19 cellular contexts compared by ENCODE assay signal in genomic region chr19:33434886-33435705, GRCh38.
A peak's percentile ranks its signal among the peaks of the same experiment; 100 is the strongest.
DNase-seq lines count a peak whose midpoint lies in the region; ATAC-seq, FAIRE-seq and TF ChIP-seq lines count a peak whose summit lies in the region.
"Had no signal": no experiment of that assay in that cellular context is flagged by ENCODE, and none has a peak within 500 bp of the region (broad histone marks: within the 10 kb centered on the region; RNA-seq: fewer than 3 reads in every experiment).

No MANE protein-coding gene starts in this region.

- CTCF ChIA-PET in endothelial cell of umbilical vein (lab: Charles Lee) = interaction anchor here (1.2 to 1.6 kb wide), 2 partner anchors 336 to 343 kb away, joined by 3 read pairs; no protein-coding TSS in a partner anchor

- no peak overlapping the region for H3K9ac ChIP-seq in endothelial cell of umbilical vein (replicated peaks; ENCODE audit: extremely low read depth, insufficient read depth, low read length)

- H3K27ac ChIP-seq in endothelial cell of umbilical vein (ENCODE audit: insufficient read depth, low read depth, low read length) (no peak overlapping the region), osteoblast (ENCODE audit: low read depth, low read length) (peak overlapping the region; percentile 17), gastroesophageal sphincter (no peak overlapping the region)
- H3K27ac ChIP-seq: A549, epithelial cell of prostate, skin epidermis, upper lobe of left lung had no signal

- no peaks in the 10 kb centered on the region for H3K9me3 ChIP-seq in endothelial cell of umbilical vein (replicated peaks; ENCODE audit: control insufficient read depth, insufficient read depth, low read length)
- H3K9me3 ChIP-seq in osteoblast (ENCODE audit: low read depth, low read length) = no peaks in the 10 kb centered on the region
- H3K9me3 ChIP-seq in gastroesophageal sphincter = no peaks in the 10 kb centered on the region
- H3K9me3 ChIP-seq: A549, upper lobe of left lung had no signal

- H3K27me3 ChIP-seq in endothelial cell of umbilical vein (ENCODE audit: control insufficient read depth in 2 of 2, insufficient read depth in 2 of 2, low read length in 2 of 2) (no peaks in the 10 kb centered on the region), osteoblast (ENCODE audit: insufficient read depth, low read length) (no peaks in the 10 kb centered on the region), gastroesophageal sphincter (no peaks in the 10 kb centered on the region)
- H3K27me3 ChIP-seq: upper lobe of left lung had no signal

- H3K4me2 ChIP-seq in endothelial cell of umbilical vein (ENCODE audit: insufficient read depth, low read length) (no peak overlapping the region), osteoblast (ENCODE audit: insufficient read depth, low read length) (no peak overlapping the region)
- H3K4me2 ChIP-seq: A549 had no signal

- DNase-seq in NCI-H146 (lab: John Stamatoyannopoulos, UW) (peak; percentile 30), NCI-H146 treated with DMSO at 0.1 percent for 48 hours (lab: John Stamatoyannopoulos, UW; ENCODE audit: unreplicated experiment) (no peak), NOMO-1 (lab: John Stamatoyannopoulos, UW; ENCODE audit: unreplicated experiment in 2 of 2) (peak; percentile 59 to 66), endothelial cell of umbilical vein (ENCODE audit: low read depth, low spot score) (no peak), osteoblast (ENCODE audit: insufficient read length, low spot score, missing footprints) (peak; percentile 92)
- DNase-seq: activated T-cell treated with anti-CD3 and anti-CD28 coated beads, Interleukin-2, amount 50 U/mL, for 48 hours; DMS79; NCI-H1092 treated with DMSO at 0.1 percent for 48 hours; NCI-H82; upper lobe of left lung had no signal

- no peak for TF ChIP-seq EP300 in gastroesophageal sphincter (IDR thresholded peaks at IDR 0.05)

- POLR2A ChIA-PET in endothelial cell of umbilical vein (lab: Charles Lee) = no interaction called here

- H3K4me3 ChIP-seq in endothelial cell of umbilical vein (replicated peaks in 1 of 3; ENCODE audit: insufficient read depth in 1 of 3, low read depth in 1 of 3, low read length in 3 of 3) (no peak overlapping the region), osteoblast (ENCODE audit: insufficient read depth, low read length) (no peak overlapping the region), gastroesophageal sphincter (no peak overlapping the region)
- H3K4me3 ChIP-seq: A549, skin epidermis, upper lobe of left lung had no signal

- no peak for ATAC-seq in HG03280 (IDR thresholded peaks at IDR 0.05; ENCODE audit: unreplicated experiment)
- ATAC-seq in gastroesophageal sphincter = no peak
- no peak for ATAC-seq in GM18909 (IDR thresholded peaks at IDR 0.05; ENCODE audit: poor library complexity, unreplicated experiment)
- ATAC-seq: A549; naive thymus-derived CD8-positive, alpha-beta T cell had no signal

- no peak for TF ChIP-seq POLR2A in endothelial cell of umbilical vein (IDR thresholded peaks at IDR 0.05; ENCODE audit: low read depth, low read length)
- no peak for TF ChIP-seq POLR2A in gastroesophageal sphincter (IDR thresholded peaks at IDR 0.05)

- no peak for FAIRE-seq in endothelial cell of umbilical vein (lab: Jason Lieb, UNC)
- FAIRE-seq: A549, bronchial epithelial cell, GM18507 had no signal

- 78% methylated on average over 19 of the region's 28 CpGs; no CpG with 5 or more reads in 1 of the 2 donors for WGBS in gastroesophageal sphincter (ENCODE audit: low coverage in 1 of 2), 2 donors

- no peaks in the 10 kb centered on the region for H3K9me1 ChIP-seq in endothelial cell of umbilical vein (replicated peaks; ENCODE audit: control insufficient read depth, extremely low read depth, insufficient read depth, low read length)

- no TSS peak for BruUV-seq in endothelial cell of umbilical vein (replicated peaks; lab: Mats Ljungman, UMichigan)

- H4K20me1 ChIP-seq in endothelial cell of umbilical vein (replicated peaks; ENCODE audit: control insufficient read depth, extremely low read depth, insufficient read depth, low read length) (no peaks in the 10 kb centered on the region), osteoblast (ENCODE audit: insufficient read depth, low read length) (no peaks in the 10 kb centered on the region)

- H2AFZ ChIP-seq in endothelial cell of umbilical vein (ENCODE audit: low read depth, low read length) (no peak overlapping the region), osteoblast (ENCODE audit: low read length) (no peak overlapping the region)

- no peak for TF ChIP-seq CTCF in endothelial cell of umbilical vein (IDR thresholded peaks at IDR 0.05; ENCODE audit: extremely low read depth in 1 of 2, insufficient read depth in 1 of 2, low read depth in 1 of 2, low read length in 2 of 2)
- TF ChIP-seq CTCF in osteoblast (IDR thresholded peaks at IDR 0.05; ENCODE audit: extremely low read depth, low read depth, low read length) = no peak
- no peak for TF ChIP-seq CTCF in gastroesophageal sphincter (IDR thresholded peaks at IDR 0.05)

- dilution Hi-C loops in endothelial cell of umbilical vein (cut with MboI; ENCODE audit: extremely low pct_ligation_motif_present, low sequenced_read_pairs) = no loop called here

- no peaks in the 10 kb centered on the region for H3K36me3 ChIP-seq in endothelial cell of umbilical vein (ENCODE audit: control insufficient read depth in 2 of 2, extremely low read depth in 1 of 2, insufficient read depth in 2 of 2, low read length in 2 of 2)
- no peaks in the 10 kb centered on the region for H3K36me3 ChIP-seq in osteoblast (ENCODE audit: insufficient read depth, low read length)
- H3K36me3 ChIP-seq in gastroesophageal sphincter = peaks cover 0 to 13% of the 10 kb centered on the region in 2 donors
- H3K36me3 ChIP-seq: upper lobe of left lung had no signal

- H3K4me1 ChIP-seq in endothelial cell of umbilical vein (ENCODE audit: control insufficient read depth, extremely low read depth, insufficient read depth, low read length) (peaks cover 6% of the 10 kb centered on the region), osteoblast (ENCODE audit: insufficient read depth, low read length) (peaks cover 3% of the 10 kb centered on the region), gastroesophageal sphincter (no peaks in the 10 kb centered on the region)
- H3K4me1 ChIP-seq: A549, upper lobe of left lung had no signal

- H3K79me2 ChIP-seq in endothelial cell of umbilical vein (ENCODE audit: control insufficient read depth, insufficient read depth, low read length) (no peaks in the 10 kb centered on the region), osteoblast (ENCODE audit: insufficient read depth, low read length) (no peaks in the 10 kb centered on the region)

- intact Hi-C loops in endothelial cell of umbilical vein (cut with micrococcal nuclease) = loop anchor here (5.0 to 10.0 kb wide), 4 partner anchors 37 to 560 kb away; partner anchors contain the start of gene CHST8

TF ChIP-seq in endothelial cell of umbilical vein, 7 proteins besides CTCF, POLR2A, EP300 and RAD21:
- TF ChIP-seq EZH2 (IDR thresholded peaks at IDR 0.05; ENCODE audit: borderline replicate concordance, low read depth, low read length, severe bottlenecking) (no peak), JUN (IDR thresholded peaks at IDR 0.05; ENCODE audit: borderline replicate concordance, insufficient read depth, insufficient read length, low read depth) (no peak), GATA2 (IDR thresholded peaks at IDR 0.05; ENCODE audit: insufficient read depth, insufficient read length, low read depth, low read length) (no peak), FOS (IDR thresholded peaks at IDR 0.05; ENCODE audit: borderline replicate concordance, insufficient read depth, low read length) (peak; percentile 21)
TF ChIP-seq in endothelial cell of umbilical vein: peak in this region for 1.

Comparison
In these comparisons a context has a peak if more than half of its experiments do, and no peak if none do; other contexts are left out.
1. DNase-seq: peak in NCI-H146 (single experiment), NOMO-1 (2 of 2) and osteoblast (single experiment); none in NCI-H146 treated with DMSO at 0.1 percent for 48 hours (single experiment) and endothelial cell of umbilical vein (single experiment).